6 cellular contexts compared by ENCODE assay signal in genomic region chr16:680967-681745, GRCh38. TPM values are rescaled to one million over a fixed set of nuclear protein-coding genes. Genes with fewer than 3 reads are reported as not detected.
A peak's percentile ranks its signal among the peaks of the same experiment; 100 is the strongest.
DNase-seq lines count a peak whose midpoint lies in the region; ATAC-seq and TF ChIP-seq lines count a peak whose summit lies in the region.

No MANE protein-coding gene starts in this region.

- peak overlapping the region; percentile 76 for H3K4me3 ChIP-seq in lower leg skin (ENCODE audit: low read depth, poor library complexity, severe bottlenecking)

- POLR2A ChIA-PET in activated CD4-positive, alpha-beta T cell treated with anti-CD3 and anti-CD28 coated beads for 36 hours (lab: Charles Lee): no interaction called here
- POLR2A ChIA-PET in activated CD8-positive, alpha-beta T cell treated with anti-CD3 and anti-CD28 coated beads for 36 hours (lab: Charles Lee): interaction anchor here (0.6 to 2.7 kb wide), 13 partner anchors 8 to 624 kb away, joined by 3 to 16 read pairs (median 4); partner anchors contain the start of genes METTL26, RHOT2, WDR24 and WDR90

- peak overlapping the region; percentile 76 for H3K4me3 Mint-ChIP-seq in activated CD4-positive, alpha-beta T cell treated with anti-CD3 and anti-CD28 coated beads for 36 hours
- peak overlapping the region; percentile 83 for H3K4me3 Mint-ChIP-seq in activated CD8-positive, alpha-beta T cell treated with anti-CD3 and anti-CD28 coated beads for 36 hours

- WGBS in lower leg skin, 2 donors: 43 to 49% methylated on average over 32 to 42 of the region's 44 CpGs

- H3K9me3 Mint-ChIP-seq in activated CD4-positive, alpha-beta T cell treated with anti-CD3 and anti-CD28 coated beads for 36 hours (ENCODE audit: low read depth): no peaks in the 10 kb centered on the region
- no peaks in the 10 kb centered on the region for H3K9me3 Mint-ChIP-seq in activated CD8-positive, alpha-beta T cell treated with anti-CD3 and anti-CD28 coated beads for 36 hours

- no peak for ATAC-seq in activated CD4-positive, alpha-beta T cell treated with anti-CD3 and anti-CD28 coated beads for 36 hours
- no peak for ATAC-seq in activated CD8-positive, alpha-beta T cell treated with anti-CD3 and anti-CD28 coated beads for 36 hours
- ATAC-seq in HG02870 (IDR thresholded peaks at IDR 0.05; ENCODE audit: unreplicated experiment) (no peak), HG03045 (IDR thresholded peaks at IDR 0.05; ENCODE audit: unreplicated experiment) (no peak)

- no peak for TF ChIP-seq POLR2A in lower leg skin (IDR thresholded peaks at IDR 0.05)

- no peak for TF ChIP-seq CTCF in activated CD8-positive, alpha-beta T cell treated with anti-CD3 and anti-CD28 coated beads for 36 hours (IDR thresholded peaks at IDR 0.05)
- TF ChIP-seq CTCF in lower leg skin (IDR thresholded peaks at IDR 0.05): no peak

- DNase-seq in activated CD4-positive, alpha-beta T cell treated with anti-CD3 and anti-CD28 coated beads for 36 hours: peak; percentile 40
- DNase-seq in activated CD4-positive, alpha-beta T cell treated with anti-CD3 and anti-CD28 coated beads, Interleukin-2, amount 50 U/mL, for 1 hour: no peak
- no peak for DNase-seq in activated CD8-positive, alpha-beta T cell treated with anti-CD3 and anti-CD28 coated beads for 36 hours
- no peak for DNase-seq in lower leg skin (ENCODE audit: low spot score in 2 of 2)

- CTCF ChIA-PET in activated CD4-positive, alpha-beta T cell treated with anti-CD3 and anti-CD28 coated beads for 36 hours (lab: Charles Lee): interaction anchor here (0.6 to 1.0 kb wide), 2 partner anchors 38 to 59 kb away, joined by 4 read pairs; no protein-coding TSS in a partner anchor
- CTCF ChIA-PET in activated CD8-positive, alpha-beta T cell treated with anti-CD3 and anti-CD28 coated beads for 36 hours (lab: Charles Lee): interaction anchor here (1.0 to 1.7 kb wide), 5 partner anchors 13 to 105 kb away, joined by 3 to 7 read pairs (median 5); partner anchors contain the start of gene RHOT2

- no peaks in the 10 kb centered on the region for H3K27me3 Mint-ChIP-seq in activated CD4-positive, alpha-beta T cell treated with anti-CD3 and anti-CD28 coated beads for 36 hours
- peaks cover 3% of the 10 kb centered on the region for H3K27me3 Mint-ChIP-seq in activated CD8-positive, alpha-beta T cell treated with anti-CD3 and anti-CD28 coated beads for 36 hours

- peaks cover 28% of the 10 kb centered on the region for H3K36me3 Mint-ChIP-seq in activated CD4-positive, alpha-beta T cell treated with anti-CD3 and anti-CD28 coated beads for 36 hours (ENCODE audit: low read depth)
- peaks cover 23% of the 10 kb centered on the region for H3K36me3 Mint-ChIP-seq in activated CD8-positive, alpha-beta T cell treated with anti-CD3 and anti-CD28 coated beads for 36 hours (ENCODE audit: low read depth)

- intact Hi-C loops in activated CD4-positive, alpha-beta T cell treated with anti-CD3 and anti-CD28 coated beads for 36 hours (cut with DNase I, micrococcal nuclease): loop anchor here (1.0 to 5.0 kb wide), 12 partner anchors 9 to 1091 kb away; partner anchors contain the start of genes METTL26 (in 2 of the 2), ANTKMT (in 1 of the 2), CAPN15 (in 1 of the 2) and CHTF18 (in 1 of the 2)
- intact Hi-C loops in activated CD8-positive, alpha-beta T cell treated with anti-CD3 and anti-CD28 coated beads for 36 hours (cut with micrococcal nuclease): no loop called here
- intact Hi-C loops in lower leg skin (cut with DNase I; ENCODE audit: low total_unique reads): no loop called here

- H3K27ac Mint-ChIP-seq in activated CD4-positive, alpha-beta T cell treated with anti-CD3 and anti-CD28 coated beads for 36 hours: peak overlapping the region; percentile 47
- H3K27ac Mint-ChIP-seq in activated CD8-positive, alpha-beta T cell treated with anti-CD3 and anti-CD28 coated beads for 36 hours: peak overlapping the region; percentile 34

- H3K4me1 Mint-ChIP-seq in activated CD4-positive, alpha-beta T cell treated with anti-CD3 and anti-CD28 coated beads for 36 hours: peaks cover 36% of the 10 kb centered on the region
- peaks cover 45% of the 10 kb centered on the region for H3K4me1 Mint-ChIP-seq in activated CD8-positive, alpha-beta T cell treated with anti-CD3 and anti-CD28 coated beads for 36 hours (ENCODE audit: low read depth)

RNA-seq across cellular contexts. Expression of gene STUB1, which starts 0.9 kb away (rescaled TPM):
- total RNA-seq in activated CD4-positive, alpha-beta T cell treated with anti-CD3 and anti-CD28 coated beads for 36 hours: 10 to 100 TPM; 61.1 to 67.0 TPM
- 10 to 100 TPM; 57.1 to 61.7 TPM for total RNA-seq in activated CD8-positive, alpha-beta T cell treated with anti-CD3 and anti-CD28 coated beads for 36 hours
- total RNA-seq in lower leg skin: 100 to 1,000 TPM; 195 to 272 (median 198) TPM

RNA-seq across cellular contexts. Expression of gene JMJD8, which starts 3.0 kb away (rescaled TPM):
- total RNA-seq in activated CD4-positive, alpha-beta T cell treated with anti-CD3 and anti-CD28 coated beads for 36 hours: 10 to 100 TPM; 26.1 to 31.4 TPM
- 10 to 100 TPM; 26.2 to 28.7 TPM for total RNA-seq in activated CD8-positive, alpha-beta T cell treated with anti-CD3 and anti-CD28 coated beads for 36 hours
- 10 to 100 TPM; 41.8 to 90.5 (median 82.3) TPM for total RNA-seq in lower leg skin

RNA-seq across cellular contexts. Expression of gene RHBDL1, which starts 5.7 kb away (rescaled TPM):
- total RNA-seq in activated CD4-positive, alpha-beta T cell treated with anti-CD3 and anti-CD28 coated beads for 36 hours: under 1 TPM; 0.40 to 0.59 TPM
- total RNA-seq in activated CD8-positive, alpha-beta T cell treated with anti-CD3 and anti-CD28 coated beads for 36 hours: under 1 TPM; 0.79 to 0.89 TPM
- total RNA-seq in lower leg skin: 1 to 10 TPM; 1.4 to 5.3 (median 2.6) TPM

RNA-seq across cellular contexts. Expression of gene WDR24, which starts 9.0 kb away (rescaled TPM):
- total RNA-seq in activated CD4-positive, alpha-beta T cell treated with anti-CD3 and anti-CD28 coated beads for 36 hours: 10 to 100 TPM; 18.4 to 23.1 TPM
- 10 to 100 TPM; 17.6 to 18.7 TPM for total RNA-seq in activated CD8-positive, alpha-beta T cell treated with anti-CD3 and anti-CD28 coated beads for 36 hours
- 10 to 100 TPM; 13.8 to 21.8 (median 15.5) TPM for total RNA-seq in lower leg skin

RNA-seq across cellular contexts. Expression of gene RHOT2, which starts 13.2 kb away (rescaled TPM):
- 100 to 1,000 TPM; 123 to 130 TPM for total RNA-seq in activated CD4-positive, alpha-beta T cell treated with anti-CD3 and anti-CD28 coated beads for 36 hours
- 100 to 1,000 TPM; 110 TPM for total RNA-seq in activated CD8-positive, alpha-beta T cell treated with anti-CD3 and anti-CD28 coated beads for 36 hours
- 10 to 100 TPM; 36.1 to 86.7 (median 58.7) TPM for total RNA-seq in lower leg skin

Comparison
In these comparisons a context has a peak if more than half of its experiments do, and no peak if none do; other contexts are left out.
1. intact Hi-C loops: an anchor here in activated CD4-positive, alpha-beta T cell treated with anti-CD3 and anti-CD28 coated beads for 36 hours (1.0 to 5.0 kb wide); none called in activated CD8-positive, alpha-beta T cell treated with anti-CD3 and anti-CD28 coated beads for 36 hours and lower leg skin.